ENCODE assay signal across 16 cellular contexts in genomic region chr11:116861539-116861938, GRCh38. TPM values are rescaled to one million over a fixed set of nuclear protein-coding genes. Genes with fewer than 3 reads are reported as not detected.
DNase-seq lines count a peak whose midpoint lies in the region; ATAC-seq and TF ChIP-seq lines count a peak whose summit lies in the region.
"Had no signal": no experiment of that assay in that cellular context is flagged by ENCODE, and none has a peak within 500 bp of the region (broad histone marks: within the 10 kb centered on the region; RNA-seq: fewer than 3 reads in every experiment).

No MANE protein-coding gene starts in this region.

- no TSS peak for BruUV-seq in MCF 10A (replicated peaks; lab: Mats Ljungman, UMichigan)

- H3K4me3 Mint-ChIP-seq in MCF 10A (ENCODE audit: unreplicated experiment) = no peak overlapping the region
- no peak overlapping the region for H3K4me3 Mint-ChIP-seq in stimulated activated effector memory CD8-positive, alpha-beta T cell treated with anti-CD3 and anti-CD28 coated beads, Interleukin-12 subunit alpha, Interleukin-12 subunit beta, amount 100 ng/mL, for 72 hours

- H3K4me1 ChIP-seq in breast epithelium = no peaks in the 10 kb centered on the region
- H3K4me1 ChIP-seq: gastroesophageal sphincter had no signal

- CTCF ChIA-PET in MCF 10A (lab: Yijun Ruan, JAX) = interaction anchor here (1.6 kb wide), 1 partner anchor 19 kb away, joined by 5 read pairs; no protein-coding TSS in a partner anchor

- peaks cover 64% of the 10 kb centered on the region for H3K36me3 Mint-ChIP-seq in MCF 10A (ENCODE audit: insufficient read depth, unreplicated experiment)
- H3K36me3 Mint-ChIP-seq in stimulated activated effector memory CD8-positive, alpha-beta T cell treated with anti-CD3 and anti-CD28 coated beads, Interleukin-12 subunit alpha, Interleukin-12 subunit beta, amount 100 ng/mL, for 72 hours = peaks cover 100% of the 10 kb centered on the region

- no peak overlapping the region for H3K27ac Mint-ChIP-seq in MCF 10A (ENCODE audit: low read depth, unreplicated experiment)
- peak overlapping the region; percentile 83 for H3K27ac Mint-ChIP-seq in stimulated activated effector memory CD8-positive, alpha-beta T cell treated with anti-CD3 and anti-CD28 coated beads, Interleukin-12 subunit alpha, Interleukin-12 subunit beta, amount 100 ng/mL, for 72 hours

- 27 to 92% methylated on average over 1 of the region's 1 CpG for WGBS in lower leg skin, 2 donors

- H3K4me3 ChIP-seq in breast epithelium = no peak overlapping the region
- H3K4me3 ChIP-seq in lower leg skin (ENCODE audit: low read depth, poor library complexity, severe bottlenecking) = no peak overlapping the region
- H3K4me3 ChIP-seq: gastroesophageal sphincter had no signal

- no peaks in the 10 kb centered on the region for H3K27me3 Mint-ChIP-seq in MCF 10A (ENCODE audit: insufficient read depth, unreplicated experiment)

- H3K4me1 Mint-ChIP-seq in MCF 10A (ENCODE audit: insufficient read depth, unreplicated experiment) = peaks cover 5% of the 10 kb centered on the region
- H3K4me1 Mint-ChIP-seq in stimulated activated effector memory CD8-positive, alpha-beta T cell treated with anti-CD3 and anti-CD28 coated beads, Interleukin-12 subunit alpha, Interleukin-12 subunit beta, amount 100 ng/mL, for 72 hours = peaks cover 20% of the 10 kb centered on the region

- peaks cover 6% of the 10 kb centered on the region for H3K36me3 ChIP-seq in breast epithelium

- DNase-seq in MCF 10A (ENCODE audit: unreplicated experiment) (peak; percentile 32), breast epithelium (ENCODE audit: low spot score in 2 of 2) (no peak), epithelial cell of prostate (ENCODE audit: low read depth, low spot score) (peak; percentile 29), cortex of kidney (lab: John Stamatoyannopoulos, UW) (no peak), lower leg skin (ENCODE audit: low spot score in 2 of 2) (no peak), HuH-7 (ENCODE audit: low spot score) (no peak)
- DNase-seq in stimulated activated effector memory CD8-positive, alpha-beta T cell treated with anti-CD3 and anti-CD28 coated beads, Interleukin-12 subunit alpha, Interleukin-12 subunit beta, amount 100 ng/mL, for 72 hours (ENCODE audit: low spot score in 2 of 2) = no peak
- DNase-seq: activated CD4-positive, alpha-beta T cell treated with anti-CD3 and anti-CD28 coated beads, Interleukin-2, amount 50 U/mL, for 1 hour; activated naive CD4-positive, alpha-beta T cell treated with anti-CD3 and anti-CD28 coated beads, Interleukin-2, amount 50 U/mL, for 16 hours; DMS79; islet precursor cell; NCI-H2171; stimulated activated CD4-positive, alpha-beta T cell treated with anti-CD3 and anti-CD28 coated beads, Interleukin-4, amount 100 ng/mL, for 4 hours; stimulated activated naive CD4-positive, alpha-beta T cell treated with Interleukin-2 at 50 U/mL for 16 hours had no signal

- ATAC-seq in SK-N-SH treated with all-trans-retinoic acid at 6 μM for 48 hours = peak; percentile 58
- ATAC-seq in stimulated activated effector memory CD8-positive, alpha-beta T cell treated with anti-CD3 and anti-CD28 coated beads, Interleukin-12 subunit alpha, Interleukin-12 subunit beta, amount 100 ng/mL, for 72 hours = peak; percentile 75
- ATAC-seq: gastroesophageal sphincter had no signal

- H3K27ac ChIP-seq in breast epithelium = no peak overlapping the region
- peak overlapping the region; percentile 74 for H3K27ac ChIP-seq in epithelial cell of prostate
- H3K27ac ChIP-seq: gastroesophageal sphincter had no signal

- no peak for TF ChIP-seq CTCF in MCF 10A (IDR thresholded peaks at IDR 0.05; ENCODE audit: unreplicated experiment)
- TF ChIP-seq CTCF in breast epithelium (IDR thresholded peaks at IDR 0.05) = no peak
- TF ChIP-seq CTCF in lower leg skin (IDR thresholded peaks at IDR 0.05) = no peak

- TF ChIP-seq POLR2A in breast epithelium (IDR thresholded peaks at IDR 0.05) (no peak), lower leg skin (IDR thresholded peaks at IDR 0.05) (no peak)

- intact Hi-C loops in MCF 10A (cut with micrococcal nuclease) (no loop called here), breast epithelium (cut with DNase I; ENCODE audit: low total_unique reads) (loop anchor here (2.0 kb wide), 1 partner anchor 35 kb away; no protein-coding TSS in a partner anchor), lower leg skin (cut with DNase I; ENCODE audit: low total_unique reads) (no loop called here)

- H3K9me3 ChIP-seq in breast epithelium = no peaks in the 10 kb centered on the region
- H3K9me3 ChIP-seq: gastroesophageal sphincter had no signal

- H3K9me3 Mint-ChIP-seq in MCF 10A (ENCODE audit: unreplicated experiment) = no peaks in the 10 kb centered on the region
- H3K9me3 Mint-ChIP-seq in stimulated activated effector memory CD8-positive, alpha-beta T cell treated with anti-CD3 and anti-CD28 coated beads, Interleukin-12 subunit alpha, Interleukin-12 subunit beta, amount 100 ng/mL, for 72 hours = no peaks in the 10 kb centered on the region

- POLR2A ChIA-PET in MCF 10A (lab: Yijun Ruan, JAX) = no interaction called here

- no peaks in the 10 kb centered on the region for H3K27me3 ChIP-seq in breast epithelium
- H3K27me3 ChIP-seq: gastroesophageal sphincter had no signal

TF ChIP-seq in SK-N-SH treated with all-trans-retinoic acid at 6 μM for 48 hours, 23 proteins besides CTCF, POLR2A, EP300 and RAD21 (continues in another document):
- TF ChIP-seq BACH2 (CRISPR knock-in tag; IDR thresholded peaks at IDR 0.05; ENCODE audit: borderline replicate concordance) (no peak), SNAI2 (CRISPR knock-in tag; IDR thresholded peaks at IDR 0.05) (no peak), GLIS3 (CRISPR knock-in tag; IDR thresholded peaks at IDR 0.05) (no peak), CSDC2 (CRISPR knock-in tag; IDR thresholded peaks at IDR 0.05) (no peak), ZNF70 (CRISPR knock-in tag; IDR thresholded peaks at IDR 0.05) (no peak), ARNTL (CRISPR knock-in tag; IDR thresholded peaks at IDR 0.05; ENCODE audit: borderline replicate concordance, low read depth) (no peak), ZNF565 (CRISPR knock-in tag; conservative IDR thresholded peaks at IDR 0.05; ENCODE audit: low read depth) (no peak), TCF4 (CRISPR knock-in tag; IDR thresholded peaks at IDR 0.05; ENCODE audit: borderline replicate concordance) (no peak), PPARA (CRISPR knock-in tag; IDR thresholded peaks at IDR 0.05; ENCODE audit: borderline replicate concordance) (no peak)
- TF ChIP-seq, protein P1, sequence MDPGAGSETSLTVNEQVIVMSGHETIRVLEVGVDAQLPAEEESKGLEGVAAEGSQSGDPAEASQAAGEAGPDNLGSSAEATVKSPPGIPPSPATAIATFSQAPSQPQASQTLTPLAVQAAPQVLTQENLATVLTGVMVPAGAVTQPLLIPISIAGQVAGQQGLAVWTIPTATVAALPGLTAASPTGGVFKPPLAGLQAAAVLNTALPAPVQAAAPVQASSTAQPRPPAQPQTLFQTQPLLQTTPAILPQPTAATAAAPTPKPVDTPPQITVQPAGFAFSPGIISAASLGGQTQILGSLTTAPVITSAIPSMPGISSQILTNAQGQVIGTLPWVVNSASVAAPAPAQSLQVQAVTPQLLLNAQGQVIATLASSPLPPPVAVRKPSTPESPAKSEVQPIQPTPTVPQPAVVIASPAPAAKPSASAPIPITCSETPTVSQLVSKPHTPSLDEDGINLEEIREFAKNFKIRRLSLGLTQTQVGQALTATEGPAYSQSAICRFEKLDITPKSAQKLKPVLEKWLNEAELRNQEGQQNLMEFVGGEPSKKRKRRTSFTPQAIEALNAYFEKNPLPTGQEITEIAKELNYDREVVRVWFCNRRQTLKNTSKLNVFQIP (CRISPR knock-in tag; IDR thresholded peaks at IDR 0.05; ENCODE audit: borderline replicate concordance, low read depth) = no peak
- TF ChIP-seq, protein P2, sequence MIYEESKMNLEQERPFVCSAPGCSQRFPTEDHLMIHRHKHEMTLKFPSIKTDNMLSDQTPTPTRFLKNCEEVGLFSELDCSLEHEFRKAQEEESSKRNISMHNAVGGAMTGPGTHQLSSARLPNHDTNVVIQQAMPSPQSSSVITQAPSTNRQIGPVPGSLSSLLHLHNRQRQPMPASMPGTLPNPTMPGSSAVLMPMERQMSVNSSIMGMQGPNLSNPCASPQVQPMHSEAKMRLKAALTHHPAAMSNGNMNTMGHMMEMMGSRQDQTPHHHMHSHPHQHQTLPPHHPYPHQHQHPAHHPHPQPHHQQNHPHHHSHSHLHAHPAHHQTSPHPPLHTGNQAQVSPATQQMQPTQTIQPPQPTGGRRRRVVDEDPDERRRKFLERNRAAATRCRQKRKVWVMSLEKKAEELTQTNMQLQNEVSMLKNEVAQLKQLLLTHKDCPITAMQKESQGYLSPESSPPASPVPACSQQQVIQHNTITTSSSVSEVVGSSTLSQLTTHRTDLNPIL (CRISPR knock-in tag; IDR thresholded peaks at IDR 0.05; ENCODE audit: low read depth) = no peak
- TF ChIP-seq, protein P3, sequence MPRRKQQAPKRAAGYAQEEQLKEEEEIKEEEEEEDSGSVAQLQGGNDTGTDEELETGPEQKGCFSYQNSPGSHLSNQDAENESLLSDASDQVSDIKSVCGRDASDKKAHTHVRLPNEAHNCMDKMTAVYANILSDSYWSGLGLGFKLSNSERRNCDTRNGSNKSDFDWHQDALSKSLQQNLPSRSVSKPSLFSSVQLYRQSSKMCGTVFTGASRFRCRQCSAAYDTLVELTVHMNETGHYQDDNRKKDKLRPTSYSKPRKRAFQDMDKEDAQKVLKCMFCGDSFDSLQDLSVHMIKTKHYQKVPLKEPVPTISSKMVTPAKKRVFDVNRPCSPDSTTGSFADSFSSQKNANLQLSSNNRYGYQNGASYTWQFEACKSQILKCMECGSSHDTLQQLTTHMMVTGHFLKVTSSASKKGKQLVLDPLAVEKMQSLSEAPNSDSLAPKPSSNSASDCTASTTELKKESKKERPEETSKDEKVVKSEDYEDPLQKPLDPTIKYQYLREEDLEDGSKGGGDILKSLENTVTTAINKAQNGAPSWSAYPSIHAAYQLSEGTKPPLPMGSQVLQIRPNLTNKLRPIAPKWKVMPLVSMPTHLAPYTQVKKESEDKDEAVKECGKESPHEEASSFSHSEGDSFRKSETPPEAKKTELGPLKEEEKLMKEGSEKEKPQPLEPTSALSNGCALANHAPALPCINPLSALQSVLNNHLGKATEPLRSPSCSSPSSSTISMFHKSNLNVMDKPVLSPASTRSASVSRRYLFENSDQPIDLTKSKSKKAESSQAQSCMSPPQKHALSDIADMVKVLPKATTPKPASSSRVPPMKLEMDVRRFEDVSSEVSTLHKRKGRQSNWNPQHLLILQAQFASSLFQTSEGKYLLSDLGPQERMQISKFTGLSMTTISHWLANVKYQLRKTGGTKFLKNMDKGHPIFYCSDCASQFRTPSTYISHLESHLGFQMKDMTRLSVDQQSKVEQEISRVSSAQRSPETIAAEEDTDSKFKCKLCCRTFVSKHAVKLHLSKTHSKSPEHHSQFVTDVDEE (CRISPR knock-in tag; IDR thresholded peaks at IDR 0.05) = no peak

RNA-seq across cellular contexts. Expression of gene APOA1, which starts 24.1 kb away (rescaled TPM):
- total RNA-seq in MCF 10A (2022) (not detected in 2 replicates), breast epithelium (1 to 10 TPM in 1 of 3 donors, under 1 TPM in 2; 0.33 to 1.5 (median 0.48) TPM), lower leg skin (1 to 10 TPM in 2 of 4 donors, not detected in 2; 1.6 to 1.7 TPM)

RNA-seq across cellular contexts. Expression of gene APOC3, which starts 31.8 kb away (rescaled TPM):
- total RNA-seq in MCF 10A (2022) (not detected in 2 replicates), breast epithelium (not detected), lower leg skin (not detected)

RNA-seq across cellular contexts. Expression of gene APOA4, which starts 38.4 kb away (rescaled TPM):
- not detected in 2 replicates for total RNA-seq in MCF 10A (2022)
- under 1 TPM in 1 of 3 donors, not detected in 2; 0.33 TPM for total RNA-seq in breast epithelium
- not detected for total RNA-seq in lower leg skin

Comparison
In these comparisons a context has a peak if more than half of its experiments do, and no peak if none do; other contexts are left out.
1. DNase-seq: peak in MCF 10A (single experiment) and epithelial cell of prostate (single experiment); none in breast epithelium (0 of 2), stimulated activated effector memory CD8-positive, alpha-beta T cell treated with anti-CD3 and anti-CD28 coated beads, Interleukin-12 subunit alpha, Interleukin-12 subunit beta, amount 100 ng/mL, for 72 hours (0 of 2), cortex of kidney (single experiment), lower leg skin (0 of 2) and HuH-7 (single experiment).